29 cellular contexts compared by ENCODE assay signal in the genomic region with DNA sequence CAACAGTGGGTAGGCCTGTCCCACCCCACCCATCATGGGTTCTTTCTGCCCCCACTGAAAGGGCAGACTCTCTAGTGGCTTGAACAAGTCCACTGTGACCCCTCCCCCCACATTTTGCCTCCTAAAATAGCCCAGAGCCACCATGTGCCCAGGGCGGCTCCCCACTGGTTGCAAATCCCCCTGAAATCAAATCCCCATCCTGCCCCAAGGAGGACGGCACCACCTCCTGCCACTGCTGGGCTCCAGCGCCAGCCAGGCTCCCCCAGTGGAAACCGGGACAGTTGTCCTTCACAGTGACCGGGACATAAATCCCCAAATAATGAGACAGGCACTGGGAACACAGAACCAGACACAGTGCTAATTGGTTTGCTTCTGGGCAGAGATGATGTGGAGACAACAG. TPM values are rescaled to one million over a fixed set of nuclear protein-coding genes. Genes with fewer than 3 reads are reported as not detected.
"Had no signal": no experiment of that assay in that cellular context is flagged by ENCODE, and none has a peak within 500 bp of the region (broad histone marks: within the 10 kb centered on the region; RNA-seq: fewer than 3 reads in every experiment).

No MANE protein-coding gene starts in this region.

- ATAC-seq: esophagus mucosa; gastroesophageal sphincter; heart left ventricle; left lobe of liver; natural killer cell; pancreas; sciatic nerve; stimulated activated memory B cell treated with anti-CD40 and anti-IgM and Interleukin-4, amounts not matched to agents 10 μg/mL and 1 μg/mL and 100 μg/mL, for 72 hours; stimulated activated naive CD8-positive, alpha-beta T cell treated with anti-CD3 and anti-CD28 coated beads, Interleukin-15, Interleukin-2, amounts not matched to agents 100 U/mL and 50 U/mL, for 24 hours had no signal

- H3K4me3 Mint-ChIP-seq: memory B cell; natural killer cell; neural crest cell; stimulated activated memory B cell treated with anti-CD40 and anti-IgM and Interleukin-4, amounts not matched to agents 10 μg/mL and 1 μg/mL and 100 μg/mL, for 72 hours; type B pancreatic cell had no signal

- H3K4me1 ChIP-seq: pancreas had no signal

- H3K9me3 ChIP-seq: gastroesophageal sphincter, heart left ventricle, pancreas, right atrium auricular region, testis, tibial artery had no signal

- H2AFZ ChIP-seq: hepatocyte had no signal

- H3K4me2 ChIP-seq: hepatocyte had no signal

- H3K4me1 Mint-ChIP-seq: neural crest cell had no signal

- H3K9me3 Mint-ChIP-seq: memory B cell; natural killer cell; neural crest cell; stimulated activated memory B cell treated with anti-CD40 and anti-IgM and Interleukin-4, amounts not matched to agents 10 μg/mL and 1 μg/mL and 100 μg/mL, for 72 hours; type B pancreatic cell had no signal

- H3K27me3 ChIP-seq: pancreas, testis had no signal

- H3K36me3 ChIP-seq: gastroesophageal sphincter, heart left ventricle, pancreas, right atrium auricular region, tibial artery had no signal

- H3K36me3 Mint-ChIP-seq: memory B cell; natural killer cell; stimulated activated memory B cell treated with anti-CD40 and anti-IgM and Interleukin-4, amounts not matched to agents 10 μg/mL and 1 μg/mL and 100 μg/mL, for 72 hours; type B pancreatic cell had no signal

- H3K79me2 ChIP-seq: hepatocyte had no signal

- H3K27ac Mint-ChIP-seq: memory B cell; natural killer cell; stimulated activated memory B cell treated with anti-CD40 and anti-IgM and Interleukin-4, amounts not matched to agents 10 μg/mL and 1 μg/mL and 100 μg/mL, for 72 hours; type B pancreatic cell had no signal

- H3K27ac ChIP-seq: dorsolateral prefrontal cortex, epithelial cell of prostate, gastroesophageal sphincter, heart left ventricle, hepatocyte, pancreas, right atrium auricular region, tibial artery had no signal

- DNase-seq: cerebellar nuclear complex; dorsolateral prefrontal cortex; effector CD4-positive, alpha-beta T cell; foreskin fibroblast; heart left ventricle; kidney; natural killer cell; nucleus accumbens; pancreas; stimulated activated CD4-positive, alpha-beta T cell treated with anti-CD3 and anti-CD28 coated beads, Interleukin-4, amount 100 ng/mL, for 4 hours; stimulated activated naive CD8-positive, alpha-beta T cell treated with anti-CD3 and anti-CD28 coated beads, Interleukin-15, Interleukin-2, amounts not matched to agents 100 U/mL and 50 U/mL, for 24 hours; substantia nigra; tibial artery had no signal

- H3K4me3 ChIP-seq: dorsolateral prefrontal cortex, gastroesophageal sphincter, heart left ventricle, hepatocyte, lung, pancreas, right atrium auricular region, testis, tibial artery had no signal

RNA-seq across cellular contexts. Expression of gene ZNF385C, which starts 20.5 kb away (rescaled TPM):
- total RNA-seq: gastroesophageal sphincter, right atrium auricular region had no signal

RNA-seq across cellular contexts. Expression of gene DHX58, which starts 34.7 kb away (rescaled TPM):
- total RNA-seq: neural crest cell had no signal

RNA-seq across cellular contexts. Expression of gene HSPB9, which starts 44.8 kb away (rescaled TPM):
- total RNA-seq: esophagus mucosa, gastroesophageal sphincter, heart left ventricle, hepatocyte, kidney, mononuclear cell, natural killer cell, posterior vena cava, right atrium auricular region, sciatic nerve, urinary bladder had no signal
- polyA plus RNA-seq: heart left ventricle had no signal
